ENCODE assay signal across 8 cellular contexts in genomic region chr10:134743-135600, GRCh38. TPM values are rescaled to one million over a fixed set of nuclear protein-coding genes. Genes with fewer than 3 reads are reported as not detected.
DNase-seq lines count a peak whose midpoint lies in the region; ATAC-seq and TF ChIP-seq lines count a peak whose summit lies in the region.

Gene ZMYND11, plus strand, starts transcription at chr10:135455. Its CDS starts 44,558 bp downstream, at chr10:180013.

- H3K9me3 ChIP-seq in CD4-positive, alpha-beta T cell (ENCODE audit: control insufficient read depth, low read length): no peaks in the 10 kb centered on the region

- H3K27me3 ChIP-seq in CD4-positive, alpha-beta T cell (ENCODE audit: control insufficient read depth, insufficient read depth, low read length): no peaks in the 10 kb centered on the region

- H3K27ac ChIP-seq in CD4-positive, alpha-beta T cell (ENCODE audit: low read depth, low read length): peak within 1 kb of the TSS; percentile 67

- POLR2A ChIA-PET in CD4-positive, alpha-beta T cell (lab: Charles Lee): interaction anchor here (0.6 to 1.7 kb wide), 6 partner anchors 9 to 914 kb away, joined by 3 to 7 read pairs (median 3); partner anchors contain the start of genes IDI1 and LARP4B

- peaks cover 15% of the 10 kb centered on the region for H3K36me3 Mint-ChIP-seq in CD4-positive, alpha-beta T cell (ENCODE audit: low read depth)

- intact Hi-C loops in CD4-positive, alpha-beta T cell (cut with DNase I, micrococcal nuclease): loop anchor here in 1 of 2 experiments (5.0 kb wide), 1 partner anchor 852 kb away; the partner anchor contains the start of gene GTPBP4
- intact Hi-C loops in sciatic nerve (cut with DNase I): no loop called here

- peak; percentile 49 for ATAC-seq in CD4-positive, alpha-beta T cell (ENCODE audit: poor library complexity)
- ATAC-seq in GM19324 (IDR thresholded peaks at IDR 0.05; ENCODE audit: low FRiP score, unreplicated experiment): peak; percentile 64
- ATAC-seq in HG03460 (IDR thresholded peaks at IDR 0.05; ENCODE audit: unreplicated experiment): peak; percentile 40
- ATAC-seq in sciatic nerve: peak; percentile 88

- CTCF ChIA-PET in CD4-positive, alpha-beta T cell (lab: Charles Lee): interaction anchor here (1.2 kb wide), 1 partner anchor 8 kb away, joined by 4 read pairs; no protein-coding TSS in a partner anchor

- peak within 1 kb of the TSS; percentile 67 for H3K4me3 ChIP-seq in astrocyte of the cerebellum (ENCODE audit: low read depth, low read length)

- peak within 1 kb of the TSS; percentile 97 for H3K4me3 Mint-ChIP-seq in CD4-positive, alpha-beta T cell

- H3K4me1 Mint-ChIP-seq in CD4-positive, alpha-beta T cell (ENCODE audit: low read depth): peaks cover 57% of the 10 kb centered on the region

- H3K27me3 Mint-ChIP-seq in CD4-positive, alpha-beta T cell: no peaks in the 10 kb centered on the region

- in situ Hi-C loops in astrocyte of the cerebellum (cut with HindIII; ENCODE audit: low sequenced_read_pairs): no loop called here

- DNase-seq in CD4-positive, alpha-beta T cell: peak; percentile 37 to 72 (median 56)
- DNase-seq in T-helper 2 cell (peak; percentile 40 to 79 (median 56)), astrocyte of the cerebellum (ENCODE audit: low read depth) (no peak), hippocampal formation (lab: John Stamatoyannopoulos, UW) (peak; percentile 44 to 53), sciatic nerve (ENCODE audit: low spot score) (peak; percentile 85), DMS153 treated with DMSO at 0.1 percent for 48 hours (lab: John Stamatoyannopoulos, UW; ENCODE audit: unreplicated experiment) (no peak)

- peak within 1 kb of the TSS; percentile 94 for H3K27ac Mint-ChIP-seq in CD4-positive, alpha-beta T cell

- no peaks in the 10 kb centered on the region for H3K9me3 Mint-ChIP-seq in CD4-positive, alpha-beta T cell

- no peak for TF ChIP-seq CTCF in CD4-positive, alpha-beta T cell (IDR thresholded peaks at IDR 0.05)
- TF ChIP-seq CTCF in astrocyte of the cerebellum (IDR thresholded peaks at IDR 0.05; ENCODE audit: low read depth, low read length, missing control alignments): no peak

RNA-seq across cellular contexts. Expression of gene ZMYND11, which starts in this region (rescaled TPM):
- total RNA-seq in CD4-positive, alpha-beta T cell: 10 to 100 TPM; 19.9 to 22.2 TPM
- 106 TPM for total RNA-seq in sciatic nerve

Comparison
In these comparisons a context has a peak if more than half of its experiments do, and no peak if none do; other contexts are left out.
1. DNase-seq: peak in CD4-positive, alpha-beta T cell (10 of 10), T-helper 2 cell (5 of 5), hippocampal formation (2 of 2) and sciatic nerve (single experiment); none in astrocyte of the cerebellum (single experiment) and DMS153 treated with DMSO at 0.1 percent for 48 hours (single experiment).
2. Peak in every context shown above with its lines, with median percentiles within 50 percentile points of each other: ATAC-seq.